Comparison of ENCODE assay signal across 23 cellular contexts in the genomic region with DNA sequence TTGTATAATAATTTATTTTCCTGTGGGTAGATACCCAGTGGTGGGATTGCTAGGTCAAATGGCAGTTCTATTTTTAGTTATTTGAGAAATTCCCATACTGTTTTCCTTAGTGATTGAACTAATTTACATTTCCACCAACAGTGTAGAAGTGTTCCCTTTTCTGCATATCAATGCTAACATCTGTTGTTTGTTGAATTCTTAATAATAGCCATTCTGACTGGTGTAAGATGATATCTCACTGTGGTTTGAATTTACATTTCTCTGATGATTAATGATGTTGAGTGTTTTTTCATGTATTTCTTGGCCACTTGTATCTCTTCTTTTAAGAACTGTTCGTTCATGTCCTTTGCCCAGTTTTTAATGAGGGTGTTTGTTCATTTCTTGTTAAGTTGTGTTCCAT.
"Had no signal": no experiment of that assay in that cellular context is flagged by ENCODE, and none has a peak within 500 bp of the region (broad histone marks: within the 10 kb centered on the region; RNA-seq: fewer than 3 reads in every experiment).

No MANE protein-coding gene starts in this region.

- H3K27me3 ChIP-seq: upper lobe of left lung had no signal

- DNase-seq: activated CD4-positive, alpha-beta T cell treated with anti-CD3 and anti-CD28 coated beads, Interleukin-2, amount 10 ng/mL, durations not matched to agents 7 days and 5 days; activated CD4-positive, CD25-positive, alpha-beta regulatory T cell treated with anti-CD3 and anti-CD28 coated beads, Interleukin-2, amount 50 U/mL, for 72 hours; activated gamma-delta T cell treated with Interleukin-2 at 50 U/mL for 16 hours; activated T-cell treated with anti-CD3 and anti-CD28 coated beads, Interleukin-2, amount 50 U/mL, for 1 hour; aorta; dermis blood vessel endothelial cell; effector CD8-positive, alpha-beta T cell; hypothalamus; islet precursor cell; left cardiac atrium; nucleus accumbens; right cardiac atrium; stimulated activated CD4-positive, alpha-beta T cell treated with anti-CD3 and anti-CD28 coated beads, Interleukin-12 subunit alpha, Interleukin-12 subunit beta, amount 100 ng/mL, for 4 hours; stimulated activated CD4-positive, alpha-beta T cell treated with anti-CD3 and anti-CD28 coated beads, Interleukin-4, amount 100 ng/mL, for 4 hours; stimulated activated naive CD8-positive, alpha-beta T cell treated with anti-CD3 and anti-CD28 coated beads, Interleukin-15, Interleukin-2, amounts not matched to agents 100 U/mL and 50 U/mL, for 24 hours; upper lobe of left lung had no signal

- H3K9me3 ChIP-seq: upper lobe of left lung had no signal

- H3K79me2 ChIP-seq: parathyroid adenoma had no signal

- H3K4me3 ChIP-seq: upper lobe of left lung had no signal

- H3K36me3 Mint-ChIP-seq: activated naive CD4-positive, alpha-beta T cell treated with anti-CD3 and anti-CD28 coated beads, Interleukin-2, amount 50 U/mL, for 72 hours; brain; memory B cell had no signal

- H3K27ac Mint-ChIP-seq: activated CD4-positive, alpha-beta T cell treated with anti-CD3 and anti-CD28 coated beads, Interleukin-2, amount 10 ng/mL, durations not matched to agents 7 days and 5 days; activated naive CD4-positive, alpha-beta T cell treated with anti-CD3 and anti-CD28 coated beads, Interleukin-2, amount 50 U/mL, for 72 hours; memory B cell; T-helper 2 cell treated with Interferon-gamma antibody and Interleukin-4, amounts not matched to agents 5 μg/mL and 100 μg/mL, for 36 hours had no signal

- H3K9ac ChIP-seq: parathyroid adenoma had no signal

- H3K27ac ChIP-seq: parathyroid adenoma, upper lobe of left lung, VCaP had no signal

- H3K4me1 Mint-ChIP-seq: activated CD4-positive, alpha-beta T cell treated with anti-CD3 and anti-CD28 coated beads, Interleukin-2, amount 10 ng/mL, durations not matched to agents 7 days and 5 days; memory B cell had no signal

- ATAC-seq: activated naive CD4-positive, alpha-beta T cell treated with anti-CD3 and anti-CD28 coated beads, Interleukin-2, amount 50 U/mL, for 72 hours; esophagus mucosa; left cardiac atrium; right cardiac atrium; stimulated activated naive CD8-positive, alpha-beta T cell treated with anti-CD3 and anti-CD28 coated beads, Interleukin-15, Interleukin-2, amounts not matched to agents 100 U/mL and 50 U/mL, for 24 hours had no signal

- H2AFZ ChIP-seq: parathyroid adenoma had no signal

- H3K27me3 Mint-ChIP-seq: activated CD4-positive, alpha-beta T cell treated with anti-CD3 and anti-CD28 coated beads, Interleukin-2, amount 10 ng/mL, durations not matched to agents 7 days and 5 days; brain; memory B cell had no signal

- H3K4me1 ChIP-seq: parathyroid adenoma, upper lobe of left lung had no signal

- H3K4me3 Mint-ChIP-seq: activated CD4-positive, alpha-beta T cell treated with anti-CD3 and anti-CD28 coated beads, Interleukin-2, amount 10 ng/mL, durations not matched to agents 7 days and 5 days; brain; memory B cell; T-helper 2 cell treated with Interferon-gamma antibody and Interleukin-4, amounts not matched to agents 5 μg/mL and 100 μg/mL, for 36 hours had no signal

- H3K36me3 ChIP-seq: upper lobe of left lung had no signal
